ENCODE assay signal across 26 cellular contexts in the genomic region with DNA sequence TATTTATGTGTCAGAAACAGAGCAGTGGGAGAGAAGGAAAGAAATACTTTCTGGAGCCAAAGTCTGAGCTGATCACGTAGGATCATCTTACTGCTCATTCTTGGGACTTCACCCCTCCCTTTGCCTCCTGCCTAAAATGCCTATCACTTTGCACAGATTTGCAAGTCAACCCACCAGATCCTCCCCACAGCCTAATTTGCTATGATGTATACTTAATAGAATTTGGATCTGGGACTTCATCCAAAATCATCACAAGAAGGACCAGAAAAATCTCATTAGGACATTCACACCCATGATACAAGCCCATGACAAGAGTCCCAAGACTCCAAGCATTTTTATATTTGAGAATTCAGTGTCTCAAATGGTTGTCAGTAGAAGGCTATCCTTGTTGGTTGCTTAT.
"Had no signal": no experiment of that assay in that cellular context is flagged by ENCODE, and none has a peak within 500 bp of the region (broad histone marks: within the 10 kb centered on the region; RNA-seq: fewer than 3 reads in every experiment).

No MANE protein-coding gene starts in this region.

- H3K36me3 Mint-ChIP-seq: activated CD8-positive, alpha-beta memory T cell treated with anti-CD3 and anti-CD28 coated beads, Interleukin-2, amount 10 ng/mL, durations not matched to agents 7 days and 5 days had no signal

- H3K4me3 Mint-ChIP-seq: activated CD8-positive, alpha-beta memory T cell treated with anti-CD3 and anti-CD28 coated beads, Interleukin-2, amount 10 ng/mL, durations not matched to agents 7 days and 5 days; activated T-cell treated with anti-CD3 and anti-CD28 coated beads, Interleukin-2, amount 50 U/mL, for 4 hours had no signal

- H3K4me2 ChIP-seq: SK-N-SH had no signal

- H3K27me3 Mint-ChIP-seq: activated T-helper 17 cell treated with anti-CD3 and anti-CD28 coated beads, Interleukin-2, amount 50 U/mL, for 72 hours had no signal

- H3K9me3 Mint-ChIP-seq: activated T-cell treated with anti-CD3 and anti-CD28 coated beads, Interleukin-2, amount 50 U/mL, for 4 hours; activated T-helper 17 cell treated with anti-CD3 and anti-CD28 coated beads, Interleukin-2, amount 50 U/mL, for 72 hours had no signal

- H3K27ac Mint-ChIP-seq: activated CD8-positive, alpha-beta memory T cell treated with anti-CD3 and anti-CD28 coated beads, Interleukin-2, amount 10 ng/mL, durations not matched to agents 7 days and 5 days; activated T-helper 17 cell treated with anti-CD3 and anti-CD28 coated beads, Interleukin-2, amount 50 U/mL, for 72 hours had no signal

- H3K36me3 ChIP-seq: ascending aorta, brain microvascular endothelial cell, cardiac muscle cell, Peyer's patch, SJCRH30 had no signal

- H3K9me3 ChIP-seq: ascending aorta, Peyer's patch, SJCRH30, SK-N-SH had no signal

- DNase-seq: activated CD4-positive, alpha-beta T cell treated with anti-CD3 and anti-CD28 coated beads for 48 hours; activated CD4-positive, alpha-beta T cell treated with anti-CD3 and anti-CD28 coated beads, Interleukin-2, amount 50 U/mL, for 48 hours; activated CD8-positive, alpha-beta memory T cell treated with anti-CD3 and anti-CD28 coated beads, Interleukin-2, amount 10 ng/mL, durations not matched to agents 7 days and 5 days; activated gamma-delta T cell; activated naive CD4-positive, alpha-beta T cell treated with anti-CD3 and anti-CD28 coated beads, Interleukin-2, amount 50 U/mL, for 16 hours; activated T-cell treated with anti-CD3 and anti-CD28 coated beads, Interleukin-2, amount 50 U/mL, for 4 hours; amniotic stem cell; brain microvascular endothelial cell; Kasumi-1; KBM-7; NCI-H1048; NCI-H146; NCI-H1930; NCI-H2171; NCI-H2227 treated with DMSO at 0.1 percent for 48 hours; NCI-H526 treated with DMSO at 0.1 percent for 48 hours; NCI-H82; Peyer's patch; Right ventricle myocardium superior; SJCRH30; SK-N-SH; T-helper 1 cell had no signal

- H3K9me2 ChIP-seq: SK-N-SH had no signal

- H3K27ac ChIP-seq: ascending aorta, brain microvascular endothelial cell, cardiac muscle cell, Peyer's patch, RWPE1, SJCRH30 had no signal

- H3K4me3 ChIP-seq: ascending aorta, cardiac muscle cell, Peyer's patch, SJCRH30 had no signal

- H3K9ac ChIP-seq: SK-N-SH had no signal

- H3K27me3 ChIP-seq: ascending aorta, brain microvascular endothelial cell, Peyer's patch, SJCRH30 had no signal

- H3K4me1 ChIP-seq: ascending aorta, Peyer's patch, SJCRH30 had no signal
